Comparison of ENCODE assay signal across 27 cellular contexts in the genomic region with DNA sequence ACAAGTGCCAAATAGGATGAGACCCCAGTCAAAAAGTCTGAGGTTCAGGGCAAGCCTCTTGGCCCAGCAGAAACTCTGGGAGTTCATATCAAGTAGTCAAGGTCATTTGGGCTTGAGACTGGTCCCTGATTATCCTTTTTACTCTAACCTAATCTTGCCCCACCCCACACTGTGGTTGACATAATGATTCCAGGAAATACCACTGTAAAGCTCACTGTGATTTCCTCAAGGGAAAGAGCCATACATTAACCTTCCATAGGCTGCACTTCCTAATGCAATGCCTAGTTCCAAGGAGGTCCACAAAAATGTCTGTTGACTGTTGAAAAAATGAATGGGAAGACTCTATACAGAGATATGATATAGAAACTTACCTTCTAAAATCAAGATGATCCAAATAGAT.
"Had no signal": no experiment of that assay in that cellular context is flagged by ENCODE, and none has a peak within 500 bp of the region (broad histone marks: within the 10 kb centered on the region; RNA-seq: fewer than 3 reads in every experiment).

No MANE protein-coding gene starts in this region.

- H2AFZ ChIP-seq: hepatocyte had no signal

- H3K36me3 ChIP-seq: colonic mucosa, esophagus muscularis mucosa, esophagus squamous epithelium, gastrocnemius medialis, gastroesophageal sphincter, heart left ventricle, heart right ventricle had no signal

- H3K79me2 ChIP-seq: hepatocyte had no signal

- H3K4me3 ChIP-seq: colonic mucosa, coronary artery, dorsolateral prefrontal cortex, esophagus muscularis mucosa, esophagus squamous epithelium, gastrocnemius medialis, gastroesophageal sphincter, heart left ventricle, heart right ventricle, hepatocyte had no signal

- H3K4me1 ChIP-seq: colonic mucosa, esophagus muscularis mucosa, esophagus squamous epithelium, foreskin keratinocyte, gastrocnemius medialis, gastroesophageal sphincter, heart left ventricle, heart right ventricle had no signal

- H3K9me3 ChIP-seq: colonic mucosa, esophagus muscularis mucosa, esophagus squamous epithelium, gastrocnemius medialis, gastroesophageal sphincter, heart left ventricle, heart right ventricle had no signal

- ATAC-seq: effector memory CD8-positive, alpha-beta T cell; esophagus mucosa; gastrocnemius medialis; gastroesophageal sphincter; heart left ventricle; heart right ventricle had no signal

- H3K4me2 ChIP-seq: hepatocyte had no signal

- H3K27me3 ChIP-seq: colonic mucosa, gastrocnemius medialis, heart left ventricle, heart right ventricle, hepatocyte had no signal

- FAIRE-seq: endometrium, endothelial cell of umbilical vein, frontal cortex had no signal

- H3K27ac ChIP-seq: colonic mucosa, coronary artery, dorsolateral prefrontal cortex, epithelial cell of prostate, esophagus muscularis mucosa, esophagus squamous epithelium, foreskin keratinocyte, gastrocnemius medialis, gastroesophageal sphincter, heart left ventricle, heart right ventricle, hepatocyte had no signal

- DNase-seq: colonic mucosa; cortex of kidney; dermis blood vessel endothelial cell; dorsolateral prefrontal cortex; effector CD4-positive, alpha-beta T cell; effector CD8-positive, alpha-beta T cell; effector memory CD4-positive, alpha-beta T cell; effector memory CD8-positive, alpha-beta T cell; endodermal cell; erythroblast; esophagus squamous epithelium; foreskin melanocyte; gastrocnemius medialis; glutamatergic neuron; head of caudate nucleus; heart left ventricle; heart right ventricle had no signal
